Comparison of ENCODE assay signal across 35 cellular contexts in the genomic region with DNA sequence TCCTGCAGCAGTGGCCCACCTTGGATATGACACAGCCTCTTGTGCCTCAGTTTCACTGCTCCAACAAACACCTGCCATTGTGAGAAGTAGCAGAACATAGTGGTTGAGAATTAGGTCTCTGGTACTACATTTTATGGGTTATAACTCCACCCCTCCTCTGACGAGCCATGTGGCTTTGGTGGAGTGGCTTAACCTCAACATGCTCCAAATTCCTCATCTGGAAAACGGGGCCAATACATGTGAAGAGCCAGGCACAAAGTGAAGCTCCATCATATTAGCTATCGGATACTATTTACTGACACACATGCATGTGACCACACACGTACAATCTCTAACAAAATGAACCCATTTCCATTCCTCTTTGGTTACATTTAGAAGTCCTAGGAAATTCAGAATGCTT. TPM values are rescaled to one million over a fixed set of nuclear protein-coding genes. Genes with fewer than 3 reads are reported as not detected.
"Had no signal": no experiment of that assay in that cellular context is flagged by ENCODE, and none has a peak within 500 bp of the region (broad histone marks: within the 10 kb centered on the region; RNA-seq: fewer than 3 reads in every experiment).

No MANE protein-coding gene starts in this region.

- H3K79me2 ChIP-seq: parathyroid adenoma had no signal

- H3K36me3 Mint-ChIP-seq: natural killer cell; neural progenitor cell; stimulated activated memory B cell treated with anti-CD40 and anti-IgM and Interleukin-4, amounts not matched to agents 10 μg/mL and 1 μg/mL and 100 μg/mL, for 72 hours; type B pancreatic cell had no signal

- H3K27me3 ChIP-seq: neural progenitor cell, ovary, thyroid gland, upper lobe of right lung, uterus had no signal

- DNase-seq: naive thymus-derived CD4-positive, alpha-beta T cell; natural killer cell; occipital lobe; ovary; posterior cingulate gyrus; psoas muscle; right cardiac atrium; spleen; stimulated activated CD4-positive, alpha-beta T cell treated with anti-CD3 and anti-CD28 coated beads, Interleukin-12 subunit alpha, Interleukin-12 subunit beta, amount 100 ng/mL, for 4 hours; stimulated activated CD4-positive, alpha-beta T cell treated with anti-CD3 and anti-CD28 coated beads, Interleukin-1b, Interleukin-23, amount 100 ng/mL, for 48 hours; stimulated activated CD4-positive, alpha-beta T cell treated with anti-CD3 and anti-CD28 coated beads, Interleukin-4, amount 100 ng/mL, for 1 hour; stimulated activated CD4-positive, alpha-beta T cell treated with anti-CD3 and anti-CD28 coated beads, Interleukin-4, amount 100 ng/mL, for 4 hours; stimulated activated CD8-positive, alpha-beta memory T cell treated with anti-CD3 and anti-CD28 coated beads, Interleukin-4, amount 100 ng/mL, for 48 hours; stimulated activated naive CD4-positive, alpha-beta T cell; stomach; thyroid gland; transverse colon; upper lobe of right lung; uterus had no signal

- H3K4me3 Mint-ChIP-seq: naive thymus-derived CD4-positive, alpha-beta T cell; natural killer cell; nephron; neural progenitor cell; stimulated activated memory B cell treated with anti-CD40 and anti-IgM and Interleukin-4, amounts not matched to agents 10 μg/mL and 1 μg/mL and 100 μg/mL, for 72 hours; stimulated activated naive CD8-positive, alpha-beta T cell treated with anti-CD3 and anti-CD28 coated beads, Interleukin-15, Interleukin-2, amounts not matched to agents 100 ng/mL and 50 ng/mL, for 24 hours; type B pancreatic cell had no signal

- H3K27ac Mint-ChIP-seq: naive thymus-derived CD4-positive, alpha-beta T cell; natural killer cell; nephron; neural progenitor cell; progenitor cell of endocrine pancreas; stimulated activated memory B cell treated with anti-CD40 and anti-IgM and Interleukin-4, amounts not matched to agents 10 μg/mL and 1 μg/mL and 100 μg/mL, for 72 hours; stimulated activated naive CD8-positive, alpha-beta T cell treated with anti-CD3 and anti-CD28 coated beads, Interleukin-15, Interleukin-2, amounts not matched to agents 100 ng/mL and 50 ng/mL, for 24 hours; type B pancreatic cell had no signal

- ATAC-seq: naive thymus-derived CD4-positive, alpha-beta T cell; natural killer cell; psoas muscle; right cardiac atrium; sciatic nerve; stimulated activated memory B cell treated with anti-CD40 and anti-IgM and Interleukin-4, amounts not matched to agents 10 μg/mL and 1 μg/mL and 100 μg/mL, for 72 hours; upper lobe of right lung had no signal

- H3K9ac ChIP-seq: neural progenitor cell, parathyroid adenoma had no signal

- H3K4me2 ChIP-seq: neural progenitor cell, smooth muscle cell had no signal

- H3K4me3 ChIP-seq: neural progenitor cell, ovary, psoas muscle, skin epidermis, smooth muscle cell, spleen, stomach, thoracic aorta, thyroid gland, transverse colon, upper lobe of right lung, uterus had no signal

- H3K9me3 ChIP-seq: ovary, psoas muscle, spleen, stomach, thoracic aorta, thyroid gland, transverse colon, upper lobe of right lung, uterus had no signal

- H3K4me1 ChIP-seq: parathyroid adenoma, psoas muscle, spleen, stomach, thyroid gland, transverse colon, upper lobe of right lung, uterus had no signal

- H3K4me1 Mint-ChIP-seq: naive thymus-derived CD4-positive, alpha-beta T cell; natural killer cell; nephron; neural progenitor cell; stimulated activated memory B cell treated with anti-CD40 and anti-IgM and Interleukin-4, amounts not matched to agents 10 μg/mL and 1 μg/mL and 100 μg/mL, for 72 hours had no signal

- H2AFZ ChIP-seq: neural progenitor cell, parathyroid adenoma had no signal

- H3K9me3 Mint-ChIP-seq: natural killer cell; stimulated activated memory B cell treated with anti-CD40 and anti-IgM and Interleukin-4, amounts not matched to agents 10 μg/mL and 1 μg/mL and 100 μg/mL, for 72 hours; stimulated activated naive CD8-positive, alpha-beta T cell treated with anti-CD3 and anti-CD28 coated beads, Interleukin-15, Interleukin-2, amounts not matched to agents 100 ng/mL and 50 ng/mL, for 24 hours; type B pancreatic cell had no signal

- H3K27ac ChIP-seq: neural progenitor cell, ovary, parathyroid adenoma, psoas muscle, skin epidermis, spleen, stomach, thoracic aorta, thyroid gland, transverse colon, upper lobe of right lung, uterus had no signal

- H3K36me3 ChIP-seq: neural progenitor cell, ovary, spleen, stomach, thoracic aorta, thyroid gland, transverse colon, upper lobe of right lung, uterus had no signal

RNA-seq across cellular contexts. Expression of gene LINC00237, which starts 11.4 kb away (rescaled TPM):
- total RNA-seq: naive thymus-derived CD4-positive, alpha-beta T cell; natural killer cell; osteoblast; progenitor cell of endocrine pancreas; psoas muscle; renal cortical epithelial cell; right cardiac atrium; sciatic nerve; smooth muscle cell; spleen; stomach; subcutaneous adipose tissue; thoracic aorta; transverse colon; upper lobe of right lung; urinary bladder; uterus had no signal
- polyA plus RNA-seq: naive thymus-derived CD4-positive, alpha-beta T cell; neural cell; ovary; psoas muscle; right cardiac atrium; smooth muscle cell; stomach; urinary bladder had no signal
